Comparison of ENCODE assay signal across 31 cellular contexts in genomic region chr2:83703598-83703997, GRCh38.
"Had no signal": no experiment of that assay in that cellular context is flagged by ENCODE, and none has a peak within 500 bp of the region (broad histone marks: within the 10 kb centered on the region; RNA-seq: fewer than 3 reads in every experiment).

No MANE protein-coding gene starts in this region.

- H3K27me3 ChIP-seq: ascending aorta, cardiac muscle cell had no signal

- H3K4me3 ChIP-seq: ascending aorta, cardiac muscle cell had no signal

- FAIRE-seq: bronchial epithelial cell, TTC549 had no signal

- ATAC-seq: activated CD8-positive, alpha-beta T cell treated with anti-CD3 and anti-CD28 coated beads for 36 hours; activated naive CD8-positive, alpha-beta T cell treated with anti-CD3 and anti-CD28 coated beads, Interleukin-2, amount 50 U/mL, for 24 hours; activated T-cell treated with anti-CD3 and anti-CD28 coated beads, Interleukin-2, amount 50 U/mL, for 4 hours; activated T-cell treated with anti-CD3 and anti-CD28 coated beads, Interleukin-2, amount 50 U/mL, for 72 hours; activated T-helper 17 cell treated with anti-CD3 and anti-CD28 coated beads, Interleukin-2, amount 50 U/mL, for 72 hours had no signal

- H3K36me3 ChIP-seq: ascending aorta, cardiac muscle cell had no signal

- DNase-seq: activated B cell treated with CpG ODN at 0.5 μM for 24 hours; activated CD4-positive, alpha-beta memory T cell treated with anti-CD3 and anti-CD28 coated beads for 36 hours; activated CD4-positive, alpha-beta T cell treated with anti-CD3 and anti-CD28 coated beads for 4 hours; activated CD4-positive, alpha-beta T cell treated with anti-CD3 and anti-CD28 coated beads, Interleukin-2, amount 10 ng/mL, durations not matched to agents 24 days and 14 days; activated CD4-positive, alpha-beta T cell treated with anti-CD3 and anti-CD28 coated beads, Interleukin-2, amount 50 U/mL, for 1 hour; activated CD4-positive, alpha-beta T cell treated with anti-CD3 and anti-CD28 coated beads, Interleukin-2, amount 50 U/mL, for 4 hours; activated CD4-positive, CD25-positive, alpha-beta regulatory T cell treated with anti-CD3 and anti-CD28 coated beads, Interleukin-2, amount 50 U/mL, for 72 hours; activated CD8-positive, alpha-beta memory T cell treated with anti-CD3 and anti-CD28 coated beads, Interleukin-2, amount 50 U/mL, for 4 hours; activated CD8-positive, alpha-beta T cell treated with anti-CD3 and anti-CD28 coated beads for 36 hours; activated effector memory CD4-positive, alpha-beta T cell treated with anti-CD3 and anti-CD28 coated beads, Interleukin-2, amount 50 U/mL, for 16 hours; activated gamma-delta T cell treated with Interleukin-2 at 50 U/mL for 16 hours; activated naive CD4-positive, alpha-beta T cell; activated naive CD4-positive, alpha-beta T cell treated with anti-CD3 and anti-CD28 coated beads for 36 hours; activated naive CD8-positive, alpha-beta T cell treated with anti-CD3 and anti-CD28 coated beads, Interleukin-2, amount 10 ng/mL, durations not matched to agents 7 days and 5 days; activated naive CD8-positive, alpha-beta T cell treated with anti-CD3 and anti-CD28 coated beads, Interleukin-2, amount 50 U/mL, for 24 hours; activated T-cell treated with anti-CD3 and anti-CD28 coated beads for 4 hours; activated T-cell treated with anti-CD3 and anti-CD28 coated beads, Interleukin-2, amount 50 U/mL, for 1 hour; activated T-cell treated with anti-CD3 and anti-CD28 coated beads, Interleukin-2, amount 50 U/mL, for 4 hours; activated T-cell treated with anti-CD3 and anti-CD28 coated beads, Interleukin-2, amount 50 U/mL, for 72 hours; amygdala; anterior cingulate cortex; caudate nucleus; cerebellar nuclear complex; T-helper 2 cell; T-helper 9 cell had no signal

- H3K4me1 ChIP-seq: ascending aorta had no signal

- H3K27ac ChIP-seq: ascending aorta, cardiac muscle cell, VCaP had no signal

- H3K9me3 ChIP-seq: ascending aorta had no signal
